Comparison of ENCODE assay signal across 12 cellular contexts in the genomic region with DNA sequence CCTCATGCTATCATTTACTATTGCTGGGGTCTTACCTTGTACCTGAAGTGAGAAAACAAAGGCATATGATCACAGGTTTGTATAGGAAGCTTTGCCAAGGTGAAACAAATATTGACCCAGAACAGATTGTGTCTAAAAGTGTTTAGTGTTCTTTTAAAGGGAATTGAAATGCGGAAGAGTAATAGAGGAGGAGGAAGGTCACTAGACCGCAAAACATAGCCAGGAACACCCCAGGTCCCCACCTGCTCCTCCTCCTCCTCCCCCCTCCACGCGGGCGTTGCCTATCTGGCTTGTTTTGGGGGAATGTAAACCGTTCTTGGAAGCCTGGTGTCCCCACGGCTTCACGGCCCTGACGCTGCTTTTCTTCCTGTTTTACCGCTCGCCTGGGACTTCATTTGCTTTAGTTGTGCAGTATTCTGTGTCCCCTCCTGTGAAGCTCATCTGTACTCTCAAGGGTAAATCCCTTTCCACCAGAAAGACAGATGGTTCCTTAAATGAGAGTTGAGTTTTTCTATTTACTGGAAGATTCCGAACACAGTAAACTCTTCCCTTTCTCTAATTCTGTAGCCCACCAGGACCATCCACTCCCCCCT.
DNase-seq lines count a peak whose midpoint lies in the region; ATAC-seq and TF ChIP-seq lines count a peak whose summit lies in the region.
"Had no signal": no experiment of that assay in that cellular context is flagged by ENCODE, and none has a peak within 500 bp of the region (broad histone marks: within the 10 kb centered on the region; RNA-seq: fewer than 3 reads in every experiment).

No MANE protein-coding gene starts in this region.

- H3K4me1 ChIP-seq in GM23338 (ENCODE audit: insufficient read depth) (0 out of 2 replicates have a peak, but pooled peaks cover 2% of the 10 kb centered on the region), transverse colon (peaks cover 0 to 20% (median 15%) of the 10 kb centered on the region in 4 donors)

- peaks cover 12% of the 10 kb centered on the region for H3K27me3 Mint-ChIP-seq in GM23338 (ENCODE audit: insufficient read depth, low read depth, poor library complexity)

- H3K4me3 ChIP-seq in GM23338: no peak overlapping the region
- peak overlapping the region in 3 of 4 donors; percentile 5 to 35 (median 8) for H3K4me3 ChIP-seq in transverse colon

- WGBS in transverse colon (ENCODE audit: low coverage in 1 of 2), 2 donors: 16 to 61% methylated on average over 2 to 12 of the region's 12 CpGs

- ATAC-seq in GM23338: peak; percentile 35; the same call in 1 of the 3 replicates

- H3K36me3 ChIP-seq in GM23338 (ENCODE audit: insufficient read depth): no peaks in the 10 kb centered on the region
- no peaks in the 10 kb centered on the region for H3K36me3 ChIP-seq in transverse colon

- no peak for TF ChIP-seq EP300 in transverse colon (IDR thresholded peaks at IDR 0.05; ENCODE audit: low read depth)

- peak overlapping the region; percentile 12; the same call in 1 of the 2 replicates for H2AFZ ChIP-seq in GM23338

- H3K9me2 ChIP-seq in GM23338 (ENCODE audit: insufficient read depth): no peaks in the 10 kb centered on the region

- H3K36me3 Mint-ChIP-seq in GM23338 (ENCODE audit: low read depth): peaks cover 3% of the 10 kb centered on the region; the same call in 2 of the 3 replicates
- H3K36me3 Mint-ChIP-seq: activated naive CD8-positive, alpha-beta T cell treated with anti-CD3 and anti-CD28 coated beads for 36 hours had no signal

- no peak for TF ChIP-seq CTCF in GM23338 (conservative IDR thresholded peaks at IDR 0.05; ENCODE audit: low read depth in 2 of 2)
- TF ChIP-seq CTCF in transverse colon (IDR thresholded peaks at IDR 0.05): no peak

- H3K4me1 Mint-ChIP-seq in GM23338: peaks cover 11% of the 10 kb centered on the region

- no peaks in the 10 kb centered on the region for H3K9me3 ChIP-seq in transverse colon

- no peak for DNase-seq in GM23338 (ENCODE audit: low spot score)
- DNase-seq in NCI-H748 (lab: John Stamatoyannopoulos, UW; ENCODE audit: unreplicated experiment): peak; percentile 83
- no peak for DNase-seq in epithelial cell of prostate (ENCODE audit: low read depth, low spot score)
- DNase-seq in transverse colon: peak; percentile 49
- no peak for DNase-seq in iPS-NIHi7 (ENCODE audit: extremely low spot score)
- no peak for DNase-seq in retina
- DNase-seq in NCI-H526 treated with DMSO at 0.1 percent for 48 hours (lab: John Stamatoyannopoulos, UW): no peak
- DNase-seq: activated naive CD8-positive, alpha-beta T cell treated with anti-CD3 and anti-CD28 coated beads for 36 hours; effector memory CD4-positive, alpha-beta T cell; GDM1; KG1; NK-92 treated with Interleukin-12 subunit alpha and Interleukin-12 subunit beta, amount 100 ng/mL, for 24 hours had no signal

- H3K27ac ChIP-seq in GM23338 (ENCODE audit: low read depth) (no peak overlapping the region), epithelial cell of prostate (peak overlapping the region; percentile 62), transverse colon (peak overlapping the region; percentile 73 to 81 (median 76))

- no peak overlapping the region for H3K27ac Mint-ChIP-seq in GM23338
- H3K27ac Mint-ChIP-seq: activated naive CD8-positive, alpha-beta T cell treated with anti-CD3 and anti-CD28 coated beads for 36 hours had no signal

- intact Hi-C loops in transverse colon (cut with DNase I; ENCODE audit: low total_unique reads): no loop called here

- no peak for TF ChIP-seq POLR2A in transverse colon (IDR thresholded peaks at IDR 0.05)

- in situ Hi-C loops in transverse colon (cut with MboI; ENCODE audit: low pct_ligation_motif_present in 1 of 4, low pct_unique_long_range_greater_than_20kb in 1 of 4, low sequenced_read_pairs in 3 of 4): no loop called here

- H3F3A ChIP-seq in GM23338 (replicated peaks; ENCODE audit: low read depth): no peaks in the 10 kb centered on the region

- H3K4me3 Mint-ChIP-seq in GM23338: no peak overlapping the region
- H3K4me3 Mint-ChIP-seq: activated naive CD8-positive, alpha-beta T cell treated with anti-CD3 and anti-CD28 coated beads for 36 hours had no signal

- no peak overlapping the region for H3K4me2 ChIP-seq in GM23338

- peaks cover 8% of the 10 kb centered on the region for H3K9me3 Mint-ChIP-seq in GM23338
- H3K9me3 Mint-ChIP-seq: activated naive CD8-positive, alpha-beta T cell treated with anti-CD3 and anti-CD28 coated beads for 36 hours had no signal

- H3K79me2 ChIP-seq in GM23338 (replicated peaks; ENCODE audit: insufficient read depth): no peaks in the 10 kb centered on the region

- no peaks in the 10 kb centered on the region for H4K20me1 ChIP-seq in GM23338 (replicated peaks; ENCODE audit: insufficient read depth)

- H3K27me3 ChIP-seq in GM23338 (ENCODE audit: insufficient read depth): no peaks in the 10 kb centered on the region
- H3K27me3 ChIP-seq in transverse colon: peaks cover 4% of the 10 kb centered on the region

TF ChIP-seq in GM23338, 12 proteins besides CTCF, POLR2A, EP300 and RAD21 (continues in another document):
- TF ChIP-seq NANOG (IDR thresholded peaks at IDR 0.05; ENCODE audit: borderline replicate concordance): no peak
- no peak for TF ChIP-seq EZH2phosphoT487 (IDR thresholded peaks at IDR 0.05; ENCODE audit: unreplicated experiment)
- TF ChIP-seq POLR2AphosphoS5 (IDR thresholded peaks at IDR 0.05; ENCODE audit: low read depth): no peak
- TF ChIP-seq STAT1 (IDR thresholded peaks at IDR 0.05; ENCODE audit: unreplicated experiment): no peak
- TF ChIP-seq, protein P1, sequence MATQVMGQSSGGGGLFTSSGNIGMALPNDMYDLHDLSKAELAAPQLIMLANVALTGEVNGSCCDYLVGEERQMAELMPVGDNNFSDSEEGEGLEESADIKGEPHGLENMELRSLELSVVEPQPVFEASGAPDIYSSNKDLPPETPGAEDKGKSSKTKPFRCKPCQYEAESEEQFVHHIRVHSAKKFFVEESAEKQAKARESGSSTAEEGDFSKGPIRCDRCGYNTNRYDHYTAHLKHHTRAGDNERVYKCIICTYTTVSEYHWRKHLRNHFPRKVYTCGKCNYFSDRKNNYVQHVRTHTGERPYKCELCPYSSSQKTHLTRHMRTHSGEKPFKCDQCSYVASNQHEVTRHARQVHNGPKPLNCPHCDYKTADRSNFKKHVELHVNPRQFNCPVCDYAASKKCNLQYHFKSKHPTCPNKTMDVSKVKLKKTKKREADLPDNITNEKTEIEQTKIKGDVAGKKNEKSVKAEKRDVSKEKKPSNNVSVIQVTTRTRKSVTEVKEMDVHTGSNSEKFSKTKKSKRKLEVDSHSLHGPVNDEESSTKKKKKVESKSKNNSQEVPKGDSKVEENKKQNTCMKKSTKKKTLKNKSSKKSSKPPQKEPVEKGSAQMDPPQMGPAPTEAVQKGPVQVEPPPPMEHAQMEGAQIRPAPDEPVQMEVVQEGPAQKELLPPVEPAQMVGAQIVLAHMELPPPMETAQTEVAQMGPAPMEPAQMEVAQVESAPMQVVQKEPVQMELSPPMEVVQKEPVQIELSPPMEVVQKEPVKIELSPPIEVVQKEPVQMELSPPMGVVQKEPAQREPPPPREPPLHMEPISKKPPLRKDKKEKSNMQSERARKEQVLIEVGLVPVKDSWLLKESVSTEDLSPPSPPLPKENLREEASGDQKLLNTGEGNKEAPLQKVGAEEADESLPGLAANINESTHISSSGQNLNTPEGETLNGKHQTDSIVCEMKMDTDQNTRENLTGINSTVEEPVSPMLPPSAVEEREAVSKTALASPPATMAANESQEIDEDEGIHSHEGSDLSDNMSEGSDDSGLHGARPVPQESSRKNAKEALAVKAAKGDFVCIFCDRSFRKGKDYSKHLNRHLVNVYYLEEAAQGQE (IDR thresholded peaks at IDR 0.05; ENCODE audit: unreplicated experiment): no peak
- TF ChIP-seq, protein P2, sequence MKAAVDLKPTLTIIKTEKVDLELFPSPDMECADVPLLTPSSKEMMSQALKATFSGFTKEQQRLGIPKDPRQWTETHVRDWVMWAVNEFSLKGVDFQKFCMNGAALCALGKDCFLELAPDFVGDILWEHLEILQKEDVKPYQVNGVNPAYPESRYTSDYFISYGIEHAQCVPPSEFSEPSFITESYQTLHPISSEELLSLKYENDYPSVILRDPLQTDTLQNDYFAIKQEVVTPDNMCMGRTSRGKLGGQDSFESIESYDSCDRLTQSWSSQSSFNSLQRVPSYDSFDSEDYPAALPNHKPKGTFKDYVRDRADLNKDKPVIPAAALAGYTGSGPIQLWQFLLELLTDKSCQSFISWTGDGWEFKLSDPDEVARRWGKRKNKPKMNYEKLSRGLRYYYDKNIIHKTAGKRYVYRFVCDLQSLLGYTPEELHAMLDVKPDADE (IDR thresholded peaks at IDR 0.05): no peak
- no peak for TF ChIP-seq JUNB (IDR thresholded peaks at IDR 0.05; ENCODE audit: unreplicated experiment)
- TF ChIP-seq EZH2 (IDR thresholded peaks at IDR 0.05; ENCODE audit: low read depth, unreplicated experiment): no peak
- no peak for TF ChIP-seq ZNF114 (CRISPR knock-in tag; IDR thresholded peaks at IDR 0.05)
- TF ChIP-seq CREB1 (CRISPR knock-in tag; IDR thresholded peaks at IDR 0.05; ENCODE audit: low read depth): no peak
- TF ChIP-seq ZNF331 (CRISPR knock-in tag; IDR thresholded peaks at IDR 0.05; ENCODE audit: low read depth): no peak

Comparison
In these comparisons a context has a peak if more than half of its experiments do, and no peak if none do; other contexts are left out.
1. DNase-seq: peak in NCI-H748 (single experiment) and transverse colon (single experiment); none in GM23338 (single experiment), epithelial cell of prostate (single experiment), iPS-NIHi7 (single experiment), retina (single experiment) and NCI-H526 treated with DMSO at 0.1 percent for 48 hours (single experiment).